In genomic region chr9:36036780-36037579, GRCh38 we compare ENCODE assay signal across 8 cellular contexts. TPM values are rescaled to one million over a fixed set of nuclear protein-coding genes. Genes with fewer than 3 reads are reported as not detected.
DNase-seq lines count a peak whose midpoint lies in the region; ATAC-seq, FAIRE-seq and TF ChIP-seq lines count a peak whose summit lies in the region.

Gene RECK (plus strand): TSS chr9:36036913. CDS start chr9:36036999, 86 bp downstream.

- FAIRE-seq in small intestine (lab: Jason Lieb, UNC), result no peak

- H3K9me3 Mint-ChIP-seq in WTC11, result no peaks in the 10 kb centered on the region

- H3K27ac ChIP-seq in small intestine (ENCODE audit: low read depth in 1 of 2, low read length in 1 of 2), result peak within 1 kb of the TSS; percentile 45 to 64

- H3K9me3 ChIP-seq in small intestine (ENCODE audit: control insufficient read depth, low read depth), result no peaks in the 10 kb centered on the region

- peaks cover 28% of the 10 kb centered on the region for H3K4me1 Mint-ChIP-seq in WTC11

- WGBS in small intestine, 3 donors, result 0 to 1% (median 0%) methylated on average over 52 to 80 of the region's 80 CpGs

- H3K27me3 Mint-ChIP-seq in WTC11 (ENCODE audit: low read depth), result no peaks in the 10 kb centered on the region; the same call in 1 of the 2 replicates

- no peaks in the 10 kb centered on the region for H3K36me3 ChIP-seq in small intestine (ENCODE audit: control insufficient read depth in 2 of 2, insufficient read depth in 2 of 2, low read length in 2 of 2)

- in situ Hi-C loops in GM13977 (cut with MboI; ENCODE audit: low pct_unique_long_range_greater_than_20kb, low sequenced_read_pairs, unreplicated experiment), result no loop called here

- CTCF ChIA-PET in WTC11 (lab: Charles Lee), result interaction anchor here (0.7 to 2.9 kb wide), 9 partner anchors 14 to 480 kb away, joined by 3 to 22 read pairs (median 4); no protein-coding TSS in a partner anchor

- POLR2A ChIA-PET in WTC11 (lab: Charles Lee), result interaction anchor here (1.0 to 1.8 kb wide), 4 partner anchors 9 to 20 kb away, joined by 3 to 4 read pairs (median 4); no protein-coding TSS in a partner anchor

- TF ChIP-seq CTCF in GM13977 (IDR thresholded peaks at IDR 0.05; ENCODE audit: extremely low read depth, insufficient read depth, missing control alignments), result no peak
- no peak for TF ChIP-seq CTCF in WTC11 (IDR thresholded peaks at IDR 0.05)
- no peak for TF ChIP-seq CTCF in cardiac fibroblast (IDR thresholded peaks at IDR 0.05; ENCODE audit: low read depth, low read length)

- H3K4me1 ChIP-seq in small intestine (ENCODE audit: control insufficient read depth in 2 of 2, insufficient read depth in 1 of 2, low read depth in 1 of 2, low read length in 1 of 2), result no peaks in the 10 kb centered on the region

- no peaks in the 10 kb centered on the region for H3K27me3 ChIP-seq in small intestine (ENCODE audit: control insufficient read depth in 2 of 2, insufficient read depth in 2 of 2, low read length in 2 of 2)

- no peaks in the 10 kb centered on the region for H3K36me3 Mint-ChIP-seq in WTC11

- H3K27ac Mint-ChIP-seq in WTC11, result peak within 1 kb of the TSS; percentile 91

- H3K4me3 ChIP-seq in cardiac fibroblast (replicated peaks in 1 of 2; ENCODE audit: low read depth in 2 of 2, low read length in 2 of 2) (peak within 1 kb of the TSS; percentile 73 to 78), small intestine (ENCODE audit: low read depth in 1 of 2, low read length in 2 of 2) (peak within 1 kb of the TSS; percentile 72 to 76)

- H3K4me3 Mint-ChIP-seq in WTC11, result peak within 1 kb of the TSS; percentile 93

- DNase-seq in GM13977 (ENCODE audit: low spot score) (peak; percentile 94), NCI-H2081 (lab: John Stamatoyannopoulos, UW) (peak; percentile 82 to 86), WTC11 (ENCODE audit: low spot score) (peak; percentile 96), cardiac fibroblast (ENCODE audit: low read depth in 2 of 2) (peak; percentile 78 to 89), iPS-NIHi7 (ENCODE audit: extremely low spot score) (peak; percentile 97), small intestine (peak; percentile 55)

- ATAC-seq in HG02852 (IDR thresholded peaks at IDR 0.05; ENCODE audit: unreplicated experiment) (peak; percentile 93), WTC11 (peak; percentile 91), HG02973 (IDR thresholded peaks at IDR 0.05; ENCODE audit: unreplicated experiment) (no peak)

TF ChIP-seq in WTC11, 78 proteins besides CTCF, POLR2A, EP300 and RAD21 (continues in another document):
- TF ChIP-seq ARID4B (CRISPR knock-in tag; IDR thresholded peaks at IDR 0.05; ENCODE audit: borderline replicate concordance) (0 out of 2 replicates have a peak, but pooled peaks have one; percentile 66), ETV6 (CRISPR knock-in tag; IDR thresholded peaks at IDR 0.05) (0 out of 2 replicates have a peak, but pooled peaks have one; percentile 36), CREM (CRISPR knock-in tag; IDR thresholded peaks at IDR 0.05) (peak; percentile 63; the same call in 1 of the 2 replicates), PREB (CRISPR knock-in tag; IDR thresholded peaks at IDR 0.05; ENCODE audit: borderline replicate concordance) (no peak), PRRX2 (CRISPR knock-in tag; IDR thresholded peaks at IDR 0.05) (no peak), SMAD3 (CRISPR knock-in tag; IDR thresholded peaks at IDR 0.05; ENCODE audit: borderline replicate concordance) (no peak), TP53 (CRISPR knock-in tag; IDR thresholded peaks at IDR 0.05) (peak; percentile 40; the same call in 1 of the 2 replicates), HMGXB4 (CRISPR knock-in tag; IDR thresholded peaks at IDR 0.05) (0 out of 2 replicates have a peak, but pooled peaks have one; percentile 37), TEAD1 (CRISPR knock-in tag; IDR thresholded peaks at IDR 0.05) (peak; percentile 52; the same call in 1 of the 2 replicates), ZNF138 (CRISPR knock-in tag; conservative IDR thresholded peaks at IDR 0.05) (0 out of 2 replicates have a peak, but pooled peaks have one; percentile 20), SP1 (CRISPR knock-in tag; conservative IDR thresholded peaks at IDR 0.05) (peak; percentile 51), E2F4 (CRISPR knock-in tag; IDR thresholded peaks at IDR 0.05; ENCODE audit: borderline replicate concordance, low read depth) (peak; percentile 12; the same call in 1 of the 2 replicates), HMGA2 (CRISPR knock-in tag; IDR thresholded peaks at IDR 0.05) (no peak), FOXP4 (CRISPR knock-in tag; IDR thresholded peaks at IDR 0.05) (peak; percentile 65; the same call in 1 of the 2 replicates), ZNF317 (CRISPR knock-in tag; IDR thresholded peaks at IDR 0.05; ENCODE audit: borderline replicate concordance, low read depth) (0 out of 2 replicates have a peak, but pooled peaks have one; percentile 26)

RNA-seq across cellular contexts. Expression of gene RECK, which starts in this region (rescaled TPM):
- total RNA-seq in WTC11 (2021), result 9.9 to 11.2 TPM (median 10.3 TPM) in 3 replicates
- polyA plus RNA-seq in small intestine, result 1 to 10 TPM in 1 of 3 donors, under 1 TPM in 1, not detected in 1; 0.81 to 4.7 TPM
